Comparison of ENCODE assay signal across 8 cellular contexts in genomic region chr10:97024181-97025073, GRCh38.
DNase-seq lines count a peak whose midpoint lies in the region; ATAC-seq, FAIRE-seq and TF ChIP-seq lines count a peak whose summit lies in the region.

No MANE protein-coding gene starts in this region.

- peak; percentile 82 for ATAC-seq in RWPE2 (ENCODE audit: low read depth)
- ATAC-seq in HG03565 (IDR thresholded peaks at IDR 0.05; ENCODE audit: unreplicated experiment) = no peak

- no peaks in the 10 kb centered on the region for H3K36me3 ChIP-seq in RWPE2 (ENCODE audit: low read depth)
- H3K36me3 ChIP-seq in sigmoid colon = no peaks in the 10 kb centered on the region

- H3K4me3 ChIP-seq in RWPE2 (ENCODE audit: severe bottlenecking) (no peak overlapping the region), foreskin fibroblast (ENCODE audit: low read depth in 1 of 2, low read length in 2 of 2) (no peak overlapping the region), sigmoid colon (no peak overlapping the region)

- DNase-seq in GM12891 (ENCODE audit: insufficient read length, low spot score) = no peak
- DNase-seq in RWPE2 (ENCODE audit: low spot score) = no peak
- peak; percentile 72 to 89 for DNase-seq in foreskin fibroblast
- DNase-seq in sigmoid colon = no peak
- DNase-seq in epidermal melanocyte (ENCODE audit: insufficient read length, low spot score) = no peak
- DNase-seq in activated effector memory CD4-positive, alpha-beta T cell treated with anti-CD3 and anti-CD28 coated beads, Interleukin-2, amount 50 U/mL, for 16 hours = no peak
- no peak for DNase-seq in RKO (ENCODE audit: low spot score)

- TF ChIP-seq CTCF in RWPE2 (IDR thresholded peaks at IDR 0.05; ENCODE audit: poor library complexity, severe bottlenecking) (no peak), foreskin fibroblast (IDR thresholded peaks at IDR 0.05; ENCODE audit: low read depth, low read length) (no peak), sigmoid colon (IDR thresholded peaks at IDR 0.05) (no peak)

- no peaks in the 10 kb centered on the region for H3K9me3 ChIP-seq in RWPE2 (ENCODE audit: severe bottlenecking)
- H3K9me3 ChIP-seq in sigmoid colon = no peaks in the 10 kb centered on the region

- intact Hi-C loops in sigmoid colon (cut with DNase I) = loop anchor here (10.0 kb wide), 1 partner anchor 260 kb away; no protein-coding TSS in a partner anchor

- no peak for TF ChIP-seq POLR2A in GM12891 (IDR thresholded peaks at IDR 0.05; ENCODE audit: low read depth, low read length)
- no peak for TF ChIP-seq POLR2A in sigmoid colon (IDR thresholded peaks at IDR 0.05)

- 19 to 47% methylated on average over 13 of the region's 13 CpGs for WGBS in sigmoid colon, 2 donors

- peak; percentile 55 for FAIRE-seq in GM12891 (lab: Jason Lieb, UNC)

- TF ChIP-seq EP300 in sigmoid colon (IDR thresholded peaks at IDR 0.05) = no peak

- H3K27ac ChIP-seq in RWPE2 (ENCODE audit: poor library complexity, severe bottlenecking) (no peak overlapping the region), sigmoid colon (peak overlapping the region; percentile 46 to 66 (median 55))

- H3K27me3 ChIP-seq in RWPE2 (ENCODE audit: insufficient read depth, poor library complexity, severe bottlenecking) (no peaks in the 10 kb centered on the region), sigmoid colon (no peaks in the 10 kb centered on the region)

- H3K4me1 ChIP-seq in RWPE2 (ENCODE audit: insufficient read depth, poor library complexity, severe bottlenecking) (peaks cover 9% of the 10 kb centered on the region), sigmoid colon (peaks cover 0 to 39% (median 35%) of the 10 kb centered on the region in 4 donors)

TF ChIP-seq in GM12891, 5 proteins besides CTCF, POLR2A, EP300 and RAD21:
- TF ChIP-seq POLR2AphosphoS5 (IDR thresholded peaks at IDR 0.05; ENCODE audit: low read depth, low read length) = no peak
- no peak for TF ChIP-seq TAF1 (IDR thresholded peaks at IDR 0.05; ENCODE audit: low read depth, low read length)
- no peak for TF ChIP-seq PAX5 (IDR thresholded peaks at IDR 0.05; ENCODE audit: insufficient read depth, low read length, severe bottlenecking)
- no peak for TF ChIP-seq POU2F2 (IDR thresholded peaks at IDR 0.05; ENCODE audit: low read depth, low read length)
- no peak for TF ChIP-seq SPI1 (IDR thresholded peaks at IDR 0.05; ENCODE audit: low read depth, low read length)

Comparison
In these comparisons a context has a peak if more than half of its experiments do, and no peak if none do; other contexts are left out.
1. DNase-seq: peak in foreskin fibroblast (2 of 2); none in GM12891 (single experiment), RWPE2 (single experiment), sigmoid colon (single experiment), epidermal melanocyte (single experiment), activated effector memory CD4-positive, alpha-beta T cell treated with anti-CD3 and anti-CD28 coated beads, Interleukin-2, amount 50 U/mL, for 16 hours (single experiment) and RKO (single experiment).